14 cellular contexts compared by ENCODE assay signal in the genomic region with DNA sequence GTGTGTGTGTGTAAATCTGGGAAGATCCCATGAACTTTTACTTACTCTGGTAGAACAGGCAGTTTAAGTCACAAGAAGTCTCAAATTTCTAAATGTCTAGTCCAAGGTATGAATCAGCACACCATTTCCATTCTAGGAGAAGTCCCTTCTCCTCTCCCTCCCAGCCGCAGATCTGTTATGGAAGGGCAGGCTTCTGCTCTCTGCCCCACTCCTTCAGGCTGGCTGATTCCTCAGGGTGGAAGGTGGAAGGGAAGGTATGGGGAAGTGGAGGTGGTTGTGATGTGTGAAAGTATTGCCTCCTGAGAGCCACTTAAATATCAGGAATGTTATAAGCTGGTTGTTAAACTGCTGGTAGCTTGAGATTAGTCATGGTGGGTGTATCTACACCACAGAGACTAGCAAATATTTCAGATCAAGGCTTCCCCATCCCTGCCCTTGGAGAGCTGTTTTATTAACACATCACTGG. TPM values are rescaled to one million over a fixed set of nuclear protein-coding genes. Genes with fewer than 3 reads are reported as not detected.
DNase-seq lines count a peak whose midpoint lies in the region; ATAC-seq and TF ChIP-seq lines count a peak whose summit lies in the region.
"Had no signal": no experiment of that assay in that cellular context is flagged by ENCODE, and none has a peak within 500 bp of the region (broad histone marks: within the 10 kb centered on the region; RNA-seq: fewer than 3 reads in every experiment).

No MANE protein-coding gene starts in this region.

- TF ChIP-seq POLR2A in ovary (IDR thresholded peaks at IDR 0.05) = no peak

- no peak for TF ChIP-seq CTCF in Calu3 (IDR thresholded peaks at IDR 0.05; ENCODE audit: unreplicated experiment)
- no peak for TF ChIP-seq CTCF in fibroblast of villous mesenchyme (IDR thresholded peaks at IDR 0.05; ENCODE audit: insufficient read depth, low read depth, low read length)
- TF ChIP-seq CTCF in ovary (IDR thresholded peaks at IDR 0.05) = no peak

- WGBS in ovary, 3 donors = 43 to 55% (median 48%) methylated on average over 1 of the region's 1 CpG

- no peak for TF ChIP-seq EP300 in ovary (IDR thresholded peaks at IDR 0.05)

- H3K27me3 ChIP-seq in SJCRH30 (no peaks in the 10 kb centered on the region), ovary (no peaks in the 10 kb centered on the region)

- intact Hi-C loops in Calu3 (cut with micrococcal nuclease; ENCODE audit: unreplicated experiment) = no loop called here
- intact Hi-C loops in ovary (cut with DNase I) = no loop called here

- peak overlapping the region; percentile 95 for H3K27ac ChIP-seq in SJCRH30
- H3K27ac ChIP-seq in ovary = peak overlapping the region in 1 of 2 donors; percentile 13

- H3K36me3 ChIP-seq in SJCRH30 (no peaks in the 10 kb centered on the region), ovary (no peaks in the 10 kb centered on the region)

- no TSS peak for BruUV-seq in Calu3 (replicated peaks; lab: Mats Ljungman, UMichigan)

- H3K27ac Mint-ChIP-seq in Calu3 (ENCODE audit: unreplicated experiment) = peak overlapping the region; percentile 28

- H3K27me3 Mint-ChIP-seq in Calu3 (ENCODE audit: unreplicated experiment) = no peaks in the 10 kb centered on the region

- H3K9me3 Mint-ChIP-seq in Calu3 (ENCODE audit: low read depth, unreplicated experiment) = peaks cover 5% of the 10 kb centered on the region

- peaks cover 50% of the 10 kb centered on the region for H3K4me1 ChIP-seq in SJCRH30
- H3K4me1 ChIP-seq in ovary (ENCODE audit: insufficient read depth) = peaks cover 6% of the 10 kb centered on the region

- CTCF ChIA-PET in Calu3 (lab: Charles Lee) = interaction anchor here (0.6 to 1.3 kb wide), 5 partner anchors 35 to 843 kb away, joined by 3 to 4 read pairs (median 4); no protein-coding TSS in a partner anchor

- ATAC-seq in activated CD4-positive, CD25-positive, alpha-beta regulatory T cell treated with anti-CD3 and anti-CD28 coated beads, Interleukin-2, amount 50 U/mL, for 24 hours = no peak

- H3K4me1 Mint-ChIP-seq in Calu3 (ENCODE audit: low read depth, unreplicated experiment) = peaks cover 41% of the 10 kb centered on the region

- peak; percentile 38 for DNase-seq in Calu3
- DNase-seq in SJCRH30 = peak; percentile 72 to 87
- peak; percentile 67 for DNase-seq in fibroblast of villous mesenchyme (ENCODE audit: low read depth)
- DNase-seq in renal cortical epithelial cell (ENCODE audit: low read depth) = peak; percentile 97
- no peak for DNase-seq in ovary
- no peak for DNase-seq in HuH-7.5 (ENCODE audit: low spot score)
- no peak for DNase-seq in activated effector memory CD4-positive, alpha-beta T cell treated with anti-CD3 and anti-CD28 coated beads, Interleukin-2, amount 50 U/mL, for 16 hours
- DNase-seq: activated gamma-delta T cell, DMS153, NCI-H2029, T-helper 2 cell had no signal

- H3K4me3 ChIP-seq in SJCRH30 = peak overlapping the region; percentile 46
- no peak overlapping the region for H3K4me3 ChIP-seq in fibroblast of villous mesenchyme (ENCODE audit: low read depth, low read length)
- H3K4me3 ChIP-seq in ovary = no peak overlapping the region
- H3K4me3 ChIP-seq: skin epidermis had no signal

- H3K4me3 Mint-ChIP-seq in Calu3 (ENCODE audit: low read depth, unreplicated experiment) = no peak overlapping the region

- H3K36me3 Mint-ChIP-seq in Calu3 (ENCODE audit: insufficient read depth, unreplicated experiment) = no peaks in the 10 kb centered on the region

- H3K9me3 ChIP-seq in SJCRH30 (replicated peaks) (no peaks in the 10 kb centered on the region), ovary (no peaks in the 10 kb centered on the region)

RNA-seq across cellular contexts. Expression of gene LAMA4, which starts 44.5 kb away (rescaled TPM):
- 85.8 and 89.9 TPM in 2 replicates for total RNA-seq in Calu3 (2022)
- 22.0 and 28.5 TPM in 2 replicates for total RNA-seq in SJCRH30 (2014; rRNA removed; shearing (Covaris generic))
- 197 and 481 TPM in 2 replicates for total RNA-seq in fibroblast of villous mesenchyme
- 8.2 and 54.0 TPM in 2 replicates for total RNA-seq in renal cortical epithelial cell
- total RNA-seq in ovary = 10 to 100 TPM; 29.0 to 92.8 (median 42.5) TPM
- 10 to 100 TPM; 32.3 to 84.7 TPM for polyA plus RNA-seq in ovary

RNA-seq across cellular contexts. Expression of gene RFPL4B, which starts 48.3 kb away (rescaled TPM):
- not detected in 2 replicates for total RNA-seq in Calu3 (2022)
- total RNA-seq in SJCRH30 (2014; rRNA removed; shearing (Covaris generic)) = 0.18 TPM in 1 of 2 replicates, not detected in the other
- 0.86 TPM in 1 of 2 replicates, not detected in the other for total RNA-seq in fibroblast of villous mesenchyme
- 0.05 TPM in 1 of 2 replicates, not detected in the other for total RNA-seq in renal cortical epithelial cell
- not detected for total RNA-seq in ovary
- polyA plus RNA-seq in ovary = not detected
- total RNA-seq: temporal lobe had no signal

Comparison
In these comparisons a context has a peak if more than half of its experiments do, and no peak if none do; other contexts are left out.
1. DNase-seq: peak in Calu3 (single experiment), SJCRH30 (2 of 2), fibroblast of villous mesenchyme (single experiment) and renal cortical epithelial cell (single experiment); none in ovary (0 of 5), HuH-7.5 (single experiment) and activated effector memory CD4-positive, alpha-beta T cell treated with anti-CD3 and anti-CD28 coated beads, Interleukin-2, amount 50 U/mL, for 16 hours (single experiment).